1 cellular context compared by ENCODE assay signal in the genomic region with DNA sequence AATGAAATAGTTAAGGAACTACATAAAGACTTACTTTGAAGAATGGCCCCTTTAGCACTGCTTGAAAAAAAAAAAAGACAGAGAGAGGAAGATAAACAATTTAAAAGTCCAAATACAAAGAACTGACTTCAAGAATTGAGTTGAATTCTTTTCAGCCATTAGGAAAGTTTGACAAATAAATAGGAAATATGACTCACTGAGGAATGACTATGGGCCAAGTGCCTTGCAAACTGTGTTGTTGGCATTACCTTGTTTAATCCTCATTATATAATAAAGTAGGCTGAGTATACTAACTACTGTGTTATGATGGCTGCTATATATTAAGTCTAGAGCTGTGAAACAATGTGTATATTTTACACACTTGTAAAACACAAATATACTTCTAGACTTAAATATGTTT.
TF ChIP-seq lines count a peak whose summit lies in the region.

No MANE protein-coding gene starts in this region.

TF ChIP-seq in endothelial cell of umbilical vein, 7 proteins besides CTCF, POLR2A, EP300 and RAD21:
- TF ChIP-seq POLR2AphosphoS5 (IDR thresholded peaks at IDR 0.05; ENCODE audit: insufficient read depth, low read depth, low read length) (no peak), EZH2 (IDR thresholded peaks at IDR 0.05; ENCODE audit: borderline replicate concordance, low read depth, low read length, severe bottlenecking) (no peak), JUN (IDR thresholded peaks at IDR 0.05; ENCODE audit: borderline replicate concordance, insufficient read depth, insufficient read length, low read depth) (peak; percentile 96), GATA2 (IDR thresholded peaks at IDR 0.05; ENCODE audit: insufficient read depth, insufficient read length, low read depth, low read length) (no peak), MYC (IDR thresholded peaks at IDR 0.05; ENCODE audit: low read depth, low read length) (no peak), FOS (IDR thresholded peaks at IDR 0.05; ENCODE audit: borderline replicate concordance, insufficient read depth, low read length) (peak; percentile 78)
- TF ChIP-seq, protein P1, sequence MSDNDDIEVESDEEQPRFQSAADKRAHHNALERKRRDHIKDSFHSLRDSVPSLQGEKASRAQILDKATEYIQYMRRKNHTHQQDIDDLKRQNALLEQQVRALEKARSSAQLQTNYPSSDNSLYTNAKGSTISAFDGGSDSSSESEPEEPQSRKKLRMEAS (IDR thresholded peaks at IDR 0.05; ENCODE audit: insufficient read depth, insufficient read length): no peak
